ENCODE assay signal across 12 cellular contexts in the genomic region with DNA sequence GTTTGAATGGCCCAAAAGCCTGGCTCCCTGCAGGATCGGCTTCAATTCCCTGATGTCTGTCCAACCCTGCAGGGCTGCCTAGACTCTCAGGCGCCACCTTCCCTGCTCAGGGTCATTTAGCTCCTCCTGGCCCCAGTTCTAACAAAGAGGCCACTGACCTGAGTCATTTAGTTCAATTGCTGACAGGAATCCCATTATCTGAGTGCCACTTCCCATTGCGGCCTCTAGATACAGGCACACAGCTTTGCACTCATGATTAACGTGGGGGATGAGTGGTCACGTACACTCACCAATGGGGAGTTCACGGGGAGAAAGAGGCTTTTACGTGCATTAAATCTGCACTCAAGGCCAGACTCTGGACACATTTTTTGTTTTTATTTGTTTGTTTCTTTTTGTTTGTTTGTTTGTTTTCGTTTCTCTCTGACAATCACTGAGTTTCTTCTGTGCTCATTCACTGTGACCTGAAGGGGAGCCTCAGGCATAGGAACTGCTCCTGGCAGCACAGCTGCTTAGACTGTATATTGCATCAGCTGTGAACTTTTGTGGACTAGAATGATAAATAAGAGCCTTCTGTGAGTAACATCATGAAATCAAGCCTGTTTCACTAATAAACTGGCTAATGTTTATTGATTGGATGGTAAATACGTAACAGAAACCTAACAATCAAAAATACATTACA.
A peak's percentile ranks its signal among the peaks of the same experiment; 100 is the strongest.
DNase-seq lines count a peak whose midpoint lies in the region; TF ChIP-seq lines count a peak whose summit lies in the region.
"Had no signal": no experiment of that assay in that cellular context is flagged by ENCODE, and none has a peak within 500 bp of the region (broad histone marks: within the 10 kb centered on the region; RNA-seq: fewer than 3 reads in every experiment).

No MANE protein-coding gene starts in this region.

- DNase-seq in H4 (ENCODE audit: low spot score) (peak; percentile 74), NCI-H2227 (lab: John Stamatoyannopoulos, UW; ENCODE audit: unreplicated experiment) (peak; percentile 90), midbrain (lab: John Stamatoyannopoulos, UW) (peak; percentile 11), NCI-H1436 (lab: John Stamatoyannopoulos, UW) (no peak), mesenteric fat pad (ENCODE audit: low spot score) (no peak), AG08396 (ENCODE audit: low spot score) (no peak), esophagus squamous epithelium (lab: John Stamatoyannopoulos, UW) (no peak)
- DNase-seq: activated CD4-positive, alpha-beta memory T cell treated with anti-CD3 and anti-CD28 coated beads, Interleukin-2, amount 10 ng/mL, durations not matched to agents 7 days and 5 days; kidney glomerular epithelial cell; NCI-H1694 had no signal

- H3K4me1 ChIP-seq in ectodermal cell (ENCODE audit: control insufficient read depth, insufficient read depth, low read length), result peaks cover 14% of the 10 kb centered on the region
- H3K4me1 ChIP-seq in esophagus squamous epithelium, result no peaks in the 10 kb centered on the region
- H3K4me1 ChIP-seq: vagina had no signal

- no peak overlapping the region for H3K4me3 ChIP-seq in ectodermal cell (ENCODE audit: insufficient read depth, low read depth, low read length)
- no peak overlapping the region for H3K4me3 ChIP-seq in esophagus squamous epithelium
- H3K4me3 ChIP-seq: vagina had no signal

- H3K27me3 ChIP-seq in ectodermal cell (ENCODE audit: control insufficient read depth, insufficient read depth, low read length, poor library complexity, severe bottlenecking) (no peaks in the 10 kb centered on the region), esophagus squamous epithelium (no peaks in the 10 kb centered on the region)
- H3K27me3 ChIP-seq: vagina had no signal

- TF ChIP-seq CTCF in esophagus squamous epithelium (IDR thresholded peaks at IDR 0.05), result no peak

- WGBS in ectodermal cell, 2 experiments, result 60% methylated on average over 8 to 9 of the region's 9 CpGs
- 25 to 28% methylated on average over 8 to 9 of the region's 9 CpGs for WGBS in esophagus squamous epithelium, 2 donors

- TF ChIP-seq POLR2A in esophagus squamous epithelium (IDR thresholded peaks at IDR 0.05), result no peak

- peak overlapping the region; percentile 96 for H3K27ac ChIP-seq in ectodermal cell (ENCODE audit: insufficient read depth, low read depth, low read length, poor library complexity, severe bottlenecking)
- no peak overlapping the region for H3K27ac ChIP-seq in esophagus squamous epithelium
- H3K27ac ChIP-seq: vagina had no signal

- H3K36me3 ChIP-seq in ectodermal cell (ENCODE audit: control insufficient read depth, insufficient read depth, low read length) (no peaks in the 10 kb centered on the region), esophagus squamous epithelium (no peaks in the 10 kb centered on the region)
- H3K36me3 ChIP-seq: vagina had no signal

- intact Hi-C loops in esophagus squamous epithelium (cut with DNase I), result no loop called here

- H3K9me3 ChIP-seq in ectodermal cell (ENCODE audit: control insufficient read depth, low read length) (no peaks in the 10 kb centered on the region), esophagus squamous epithelium (peaks cover 0 to 4% (median 0%) of the 10 kb centered on the region in 3 donors)
- H3K9me3 ChIP-seq: vagina had no signal

Comparison
In these comparisons a context has a peak if more than half of its experiments do, and no peak if none do; other contexts are left out.
1. DNase-seq: peak in H4 (single experiment), NCI-H2227 (single experiment) and midbrain (single experiment); none in NCI-H1436 (single experiment), mesenteric fat pad (single experiment), AG08396 (single experiment) and esophagus squamous epithelium (single experiment).